Comparison of ENCODE assay signal across 8 cellular contexts in genomic region chr19:43425567-43426392, GRCh38. TPM values are rescaled to one million over a fixed set of nuclear protein-coding genes. Genes with fewer than 3 reads are reported as not detected.
DNase-seq lines count a peak whose midpoint lies in the region; ATAC-seq and TF ChIP-seq lines count a peak whose summit lies in the region.

No MANE protein-coding gene starts in this region.

- no peaks in the 10 kb centered on the region for H3K36me3 ChIP-seq in HCT116 (ENCODE audit: control insufficient read depth in 1 of 2, insufficient read depth in 2 of 2, low read length in 2 of 2)

- peak; percentile 57; the same call in 1 of the 2 replicates for TF ChIP-seq RAD21 in HCT116 (IDR thresholded peaks at IDR 0.05; ENCODE audit: low read depth)

- TF ChIP-seq POLR2A in HCT116 (IDR thresholded peaks at IDR 0.05; ENCODE audit: borderline replicate concordance, extremely low read depth, insufficient read depth, insufficient read length), result no peak

- H3K9ac ChIP-seq in HCT116 (ENCODE audit: low read length), result no peak overlapping the region

- CTCF ChIA-PET in HCT116 (lab: Charles Lee), result interaction anchor here (0.8 to 1.8 kb wide), 9 partner anchors 8 to 321 kb away, joined by 3 to 14 read pairs (median 3); partner anchors contain the start of gene ZNF575

- no peaks in the 10 kb centered on the region for H3K27me3 ChIP-seq in HCT116 (ENCODE audit: insufficient read depth, low read length)

- H3K79me2 ChIP-seq in HCT116 (ENCODE audit: insufficient read depth, low read length), result no peaks in the 10 kb centered on the region

- POLR2A ChIA-PET in HCT116 (lab: Charles Lee), result interaction anchor here (1.0 kb wide), 1 partner anchor 107 kb away, joined by 3 read pairs; the partner anchor contains the start of gene ZNF575

- H3K9me2 ChIP-seq in HCT116 (ENCODE audit: insufficient read depth), result no peaks in the 10 kb centered on the region

- peak overlapping the region; percentile 55 for H3K4me2 ChIP-seq in HCT116 (ENCODE audit: low read length)

- no peaks in the 10 kb centered on the region for H4K20me1 ChIP-seq in HCT116 (ENCODE audit: insufficient read depth)

- no peak overlapping the region for H3K4me3 ChIP-seq in AG09309 (ENCODE audit: control insufficient read depth, low read depth, low read length)
- H3K4me3 ChIP-seq in HCT116 (replicated peaks in 1 of 2; ENCODE audit: low read depth in 1 of 2, low read length in 2 of 2), result 0 out of 4 replicates have a peak overlapping the region, but pooled peaks of 1 of the 2 experiments have one; percentile 9

- H3K9me3 ChIP-seq in HCT116 (ENCODE audit: control insufficient read depth in 1 of 2, insufficient read depth in 1 of 2, low read depth in 1 of 2, low read length in 2 of 2), result no peaks in the 10 kb centered on the region

- no peak overlapping the region for H3K27ac ChIP-seq in HCT116 (ENCODE audit: low read depth, low read length)

- peak overlapping the region; percentile 99 for H2AFZ ChIP-seq in HCT116 (ENCODE audit: low read depth, low read length, poor library complexity, severe bottlenecking)

- TF ChIP-seq CTCF in AG09309 (IDR thresholded peaks at IDR 0.05; ENCODE audit: control insufficient read depth, insufficient read depth, low read depth, low read length, missing control alignments) (peak; percentile 61), HCT116 (IDR thresholded peaks at IDR 0.05 in 2 of 3, conservative IDR thresholded peaks at IDR 0.05 in 1 of 3; ENCODE audit: borderline replicate concordance in 1 of 3, insufficient read depth in 1 of 3, low read depth in 2 of 3, low read length in 2 of 3) (peak; percentile 30 to 69 (median 57); a peak in 5 of 6 replicates)

- peaks cover 7 to 17% of the 10 kb centered on the region in 2 experiments for H3K4me1 ChIP-seq in HCT116 (ENCODE audit: control insufficient read depth in 1 of 2, insufficient read depth in 2 of 2, low read length in 2 of 2)

- DNase-seq in AG09309 (ENCODE audit: low read depth), result no peak
- peak; percentile 18 for DNase-seq in HCT116 (ENCODE audit: low read depth, low spot score)
- peak; percentile 69 for DNase-seq in SW480 (ENCODE audit: low spot score)
- peak; percentile 40 for DNase-seq in kidney glomerular epithelial cell (lab: John Stamatoyannopoulos, UW)
- DNase-seq in activated CD4-positive, CD25-positive, alpha-beta regulatory T cell treated with anti-CD3 and anti-CD28 coated beads, Interleukin-2, amount 50 U/mL, for 72 hours, result no peak
- DNase-seq in GOT3 (lab: John Stamatoyannopoulos, UW), result no peak

- ATAC-seq in HCT116 (peak; percentile 86), GM18498 (IDR thresholded peaks at IDR 0.05; ENCODE audit: unreplicated experiment) (no peak), GM21723 (IDR thresholded peaks at IDR 0.05; ENCODE audit: unreplicated experiment) (no peak)

- RAD21 ChIA-PET in HCT116 (lab: Charles Lee; ENCODE audit: low non-redundant PET in 1 of 2, low total read pairs in 2 of 2, uncharacterized antibody in 2 of 2, unreplicated experiment in 2 of 2), result no interaction called here

- intact Hi-C loops in HCT116 (cut with micrococcal nuclease), result no loop called here

- no TSS peak for BruUV-seq in HCT116 (replicated peaks; lab: Mats Ljungman, UMichigan)

TF ChIP-seq in HCT116, 20 proteins besides CTCF, POLR2A, EP300 and RAD21:
- TF ChIP-seq ZBTB33 (IDR thresholded peaks at IDR 0.05; ENCODE audit: extremely low read depth, insufficient replicate concordance, low read length), result no peak
- TF ChIP-seq SP1 (IDR thresholded peaks at IDR 0.05; ENCODE audit: low read depth), result no peak
- TF ChIP-seq EGR1 (IDR thresholded peaks at IDR 0.05; ENCODE audit: low read depth), result no peak
- TF ChIP-seq TCF7L2 (IDR thresholded peaks at IDR 0.05; ENCODE audit: borderline replicate concordance, extremely low read depth, insufficient read depth, insufficient read length), result no peak
- no peak for TF ChIP-seq ZFX (IDR thresholded peaks at IDR 0.05)
- no peak for TF ChIP-seq REST (IDR thresholded peaks at IDR 0.05; ENCODE audit: low read depth)
- no peak for TF ChIP-seq ATF3 (IDR thresholded peaks at IDR 0.05)
- no peak for TF ChIP-seq SRF (IDR thresholded peaks at IDR 0.05; ENCODE audit: low read depth)
- no peak for TF ChIP-seq POLR2AphosphoS5 (IDR thresholded peaks at IDR 0.05; ENCODE audit: low read depth, low read length)
- no peak for TF ChIP-seq SIN3A (IDR thresholded peaks at IDR 0.05; ENCODE audit: low read depth)
- TF ChIP-seq EZH2phosphoT487 (IDR thresholded peaks at IDR 0.05; ENCODE audit: borderline replicate concordance), result no peak
- TF ChIP-seq ELF1 (IDR thresholded peaks at IDR 0.05; ENCODE audit: borderline replicate concordance, low read depth), result no peak
- TF ChIP-seq CEBPB (IDR thresholded peaks at IDR 0.05; ENCODE audit: low read depth), result no peak
- no peak for TF ChIP-seq ZNF274 (IDR thresholded peaks at IDR 0.05; ENCODE audit: low read depth, low read length)
- TF ChIP-seq YY1 (IDR thresholded peaks at IDR 0.05; ENCODE audit: extremely low read depth, insufficient replicate concordance, low read depth, low read length), result no peak

RNA-seq across cellular contexts. Expression of gene TEX101, which starts 11.1 kb away (rescaled TPM):
- not detected for total RNA-seq in HCT116 (2021; ENCODE audit: unreplicated experiment)
- polyA plus RNA-seq in HCT116 (2012), result not detected in 2 replicates

RNA-seq across cellular contexts. Expression of gene LYPD3, which starts 39.6 kb away (rescaled TPM):
- total RNA-seq in HCT116 (2021; ENCODE audit: unreplicated experiment), result 3.6 TPM
- 6.3 and 9.4 TPM in 2 replicates for polyA plus RNA-seq in HCT116 (2012)

Comparison
In these comparisons a context has a peak if more than half of its experiments do, and no peak if none do; other contexts are left out.
1. DNase-seq: peak in HCT116 (single experiment), SW480 (single experiment) and kidney glomerular epithelial cell (single experiment); none in AG09309 (single experiment), activated CD4-positive, CD25-positive, alpha-beta regulatory T cell treated with anti-CD3 and anti-CD28 coated beads, Interleukin-2, amount 50 U/mL, for 72 hours (single experiment) and GOT3 (single experiment).